In genomic region chr12:119208626-119209061, GRCh38 we compare ENCODE assay signal across 9 cellular contexts. TPM values are rescaled to one million over a fixed set of nuclear protein-coding genes. Genes with fewer than 3 reads are reported as not detected.
DNase-seq lines count a peak whose midpoint lies in the region; ATAC-seq and TF ChIP-seq lines count a peak whose summit lies in the region.
"Had no signal": no experiment of that assay in that cellular context is flagged by ENCODE, and none has a peak within 500 bp of the region (broad histone marks: within the 10 kb centered on the region; RNA-seq: fewer than 3 reads in every experiment).

No MANE protein-coding gene starts in this region.

- peaks cover 20% of the 10 kb centered on the region for H3K4me1 ChIP-seq in upper lobe of right lung
- H3K4me1 ChIP-seq in CD8-positive, alpha-beta memory T cell (ENCODE audit: insufficient read depth, low read length): no peaks in the 10 kb centered on the region

- no peaks in the 10 kb centered on the region for H3K4me1 Mint-ChIP-seq in CD8-positive, alpha-beta memory T cell
- no peaks in the 10 kb centered on the region for H3K4me1 Mint-ChIP-seq in activated CD4-positive, alpha-beta T cell treated with anti-CD3 and anti-CD28 coated beads, Interleukin-2, amount 10 ng/mL, durations not matched to agents 7 days and 5 days
- H3K4me1 Mint-ChIP-seq: activated naive CD4-positive, alpha-beta T cell treated with anti-CD3 and anti-CD28 coated beads, Interleukin-2, amount 50 U/mL, for 24 hours had no signal

- DNase-seq in MG63 (peak; percentile 53), cardiac fibroblast (ENCODE audit: low read depth in 2 of 2) (peak; percentile 59 to 81), left kidney (ENCODE audit: low read depth, low spot score) (peak; percentile 66), upper lobe of right lung (no peak), GM13976 (ENCODE audit: low spot score) (no peak)
- DNase-seq in CD8-positive, alpha-beta memory T cell: no peak
- no peak for DNase-seq in activated CD4-positive, alpha-beta T cell treated with anti-CD3 and anti-CD28 coated beads, Interleukin-2, amount 10 ng/mL, durations not matched to agents 7 days and 5 days

- CTCF ChIA-PET in CD8-positive, alpha-beta memory T cell (lab: Charles Lee): no interaction called here
- CTCF ChIA-PET in activated CD4-positive, alpha-beta T cell treated with anti-CD3 and anti-CD28 coated beads, Interleukin-2, amount 10 ng/mL, durations not matched to agents 7 days and 5 days (lab: Charles Lee): no interaction called here

- no peak overlapping the region for H3K27ac Mint-ChIP-seq in CD8-positive, alpha-beta memory T cell
- H3K27ac Mint-ChIP-seq in activated CD4-positive, alpha-beta T cell treated with anti-CD3 and anti-CD28 coated beads, Interleukin-2, amount 10 ng/mL, durations not matched to agents 7 days and 5 days: no peak overlapping the region
- H3K27ac Mint-ChIP-seq: activated naive CD4-positive, alpha-beta T cell treated with anti-CD3 and anti-CD28 coated beads, Interleukin-2, amount 50 U/mL, for 24 hours had no signal

- POLR2A ChIA-PET in CD8-positive, alpha-beta memory T cell (lab: Charles Lee): no interaction called here
- POLR2A ChIA-PET in activated CD4-positive, alpha-beta T cell treated with anti-CD3 and anti-CD28 coated beads, Interleukin-2, amount 10 ng/mL, durations not matched to agents 7 days and 5 days (lab: Charles Lee): no interaction called here

- H3K9me3 Mint-ChIP-seq in CD8-positive, alpha-beta memory T cell: no peaks in the 10 kb centered on the region
- H3K9me3 Mint-ChIP-seq in activated CD4-positive, alpha-beta T cell treated with anti-CD3 and anti-CD28 coated beads, Interleukin-2, amount 10 ng/mL, durations not matched to agents 7 days and 5 days: no peaks in the 10 kb centered on the region
- H3K9me3 Mint-ChIP-seq: activated naive CD4-positive, alpha-beta T cell treated with anti-CD3 and anti-CD28 coated beads, Interleukin-2, amount 50 U/mL, for 24 hours; neural crest cell had no signal

- intact Hi-C loops in upper lobe of right lung (cut with DNase I): no loop called here

- no peak overlapping the region for H3K4me3 Mint-ChIP-seq in CD8-positive, alpha-beta memory T cell
- no peak overlapping the region for H3K4me3 Mint-ChIP-seq in activated CD4-positive, alpha-beta T cell treated with anti-CD3 and anti-CD28 coated beads, Interleukin-2, amount 10 ng/mL, durations not matched to agents 7 days and 5 days
- H3K4me3 Mint-ChIP-seq: activated naive CD4-positive, alpha-beta T cell treated with anti-CD3 and anti-CD28 coated beads, Interleukin-2, amount 50 U/mL, for 24 hours; neural crest cell had no signal

- H3K4me3 ChIP-seq in MG63 (no peak overlapping the region), cardiac fibroblast (replicated peaks in 1 of 2; ENCODE audit: low read depth in 2 of 2, low read length in 2 of 2) (no peak overlapping the region), upper lobe of right lung (no peak overlapping the region)
- H3K4me3 ChIP-seq in CD8-positive, alpha-beta memory T cell (ENCODE audit: low read length): no peak overlapping the region

- H3K27me3 ChIP-seq in MG63: no peaks in the 10 kb centered on the region
- no peaks in the 10 kb centered on the region for H3K27me3 ChIP-seq in upper lobe of right lung
- H3K27me3 ChIP-seq in CD8-positive, alpha-beta memory T cell (ENCODE audit: insufficient read depth, low read length, poor library complexity, severe bottlenecking): no peaks in the 10 kb centered on the region

- H3K27me3 Mint-ChIP-seq in CD8-positive, alpha-beta memory T cell: peaks cover 0 to 1% of the 10 kb centered on the region in 2 donors
- H3K27me3 Mint-ChIP-seq in activated CD4-positive, alpha-beta T cell treated with anti-CD3 and anti-CD28 coated beads, Interleukin-2, amount 10 ng/mL, durations not matched to agents 7 days and 5 days: no peaks in the 10 kb centered on the region
- H3K27me3 Mint-ChIP-seq: activated naive CD4-positive, alpha-beta T cell treated with anti-CD3 and anti-CD28 coated beads, Interleukin-2, amount 50 U/mL, for 24 hours had no signal

- no peak overlapping the region for H3K27ac ChIP-seq in upper lobe of right lung
- no peak overlapping the region for H3K27ac ChIP-seq in CD8-positive, alpha-beta memory T cell (ENCODE audit: low read depth, low read length)

- H3K9me3 ChIP-seq in MG63 (no peaks in the 10 kb centered on the region), upper lobe of right lung (no peaks in the 10 kb centered on the region)
- no peaks in the 10 kb centered on the region for H3K9me3 ChIP-seq in CD8-positive, alpha-beta memory T cell (ENCODE audit: low read length)

- in situ Hi-C loops in GM13976 (cut with MboI; ENCODE audit: low sequenced_read_pairs, unreplicated experiment): no loop called here

- peak; percentile 69 for ATAC-seq in upper lobe of right lung

- TF ChIP-seq CTCF in cardiac fibroblast (IDR thresholded peaks at IDR 0.05; ENCODE audit: low read depth, low read length) (no peak), upper lobe of right lung (IDR thresholded peaks at IDR 0.05) (no peak), GM13976 (IDR thresholded peaks at IDR 0.05; ENCODE audit: borderline replicate concordance, control extremely low read depth, extremely low read depth, insufficient read depth, missing control alignments) (no peak)

- H3K36me3 Mint-ChIP-seq in CD8-positive, alpha-beta memory T cell: no peaks in the 10 kb centered on the region
- no peaks in the 10 kb centered on the region for H3K36me3 Mint-ChIP-seq in activated CD4-positive, alpha-beta T cell treated with anti-CD3 and anti-CD28 coated beads, Interleukin-2, amount 10 ng/mL, durations not matched to agents 7 days and 5 days (ENCODE audit: low read depth)

- H3K36me3 ChIP-seq in MG63 (no peaks in the 10 kb centered on the region), upper lobe of right lung (no peaks in the 10 kb centered on the region)
- H3K36me3 ChIP-seq in CD8-positive, alpha-beta memory T cell (ENCODE audit: insufficient read depth, low read length): no peaks in the 10 kb centered on the region

RNA-seq across cellular contexts. Expression of gene HSPB8, which starts 29.9 kb away (rescaled TPM):
- total RNA-seq in MG63 (2014; rRNA removed; shearing (Covaris generic); ENCODE audit: low replicate concordance): 18.2 and 22.3 TPM in 2 replicates
- 70.0 TPM for total RNA-seq in upper lobe of right lung
- total RNA-seq in CD8-positive, alpha-beta memory T cell: not detected
- polyA plus RNA-seq in CD8-positive, alpha-beta memory T cell: not detected
- total RNA-seq in activated CD4-positive, alpha-beta T cell treated with anti-CD3 and anti-CD28 coated beads, Interleukin-2, amount 10 ng/mL, durations not matched to agents 7 days and 5 days: not detected

Comparison
In these comparisons a context has a peak if more than half of its experiments do, and no peak if none do; other contexts are left out.
1. DNase-seq: peak in MG63 (single experiment), cardiac fibroblast (2 of 2) and left kidney (single experiment); none in upper lobe of right lung (single experiment), GM13976 (single experiment), CD8-positive, alpha-beta memory T cell (0 of 5) and activated CD4-positive, alpha-beta T cell treated with anti-CD3 and anti-CD28 coated beads, Interleukin-2, amount 10 ng/mL, durations not matched to agents 7 days and 5 days (single experiment).
2. RNA of gene HSPB8, which starts 29.9 kb away (total RNA-seq): 70.0 TPM in upper lobe of right lung (single experiment) and 18.2 to 22.3 TPM in MG63; not detected in CD8-positive, alpha-beta memory T cell and not detected in activated CD4-positive, alpha-beta T cell treated with anti-CD3 and anti-CD28 coated beads, Interleukin-2, amount 10 ng/mL, durations not matched to agents 7 days and 5 days; every median in the first group is over 10 times any median in the second.